ENCODE assay signal across 25 cellular contexts in genomic region chr7:146214842-146215241, GRCh38.
DNase-seq lines count a peak whose midpoint lies in the region; ATAC-seq, FAIRE-seq and TF ChIP-seq lines count a peak whose summit lies in the region.
"Had no signal": no experiment of that assay in that cellular context is flagged by ENCODE, and none has a peak within 500 bp of the region (broad histone marks: within the 10 kb centered on the region; RNA-seq: fewer than 3 reads in every experiment).

No MANE protein-coding gene starts in this region.

- TF ChIP-seq CTCF in A549 (IDR thresholded peaks at IDR 0.05) (no peak), K562 (IDR thresholded peaks at IDR 0.05 in 2 of 3, conservative IDR thresholded peaks at IDR 0.05 in 1 of 3; ENCODE audit: insufficient read depth in 2 of 3, low read depth in 1 of 3, low read length in 3 of 3) (no peak), neural cell (IDR thresholded peaks at IDR 0.05; ENCODE audit: poor library complexity, severe bottlenecking) (no peak)

- no TSS peak for BruUV-seq in K562 (replicated peaks; lab: Mats Ljungman, UMichigan)

- POLR2A ChIA-PET in A549 (lab: Yijun Ruan, JAX) (no interaction called here), K562 (lab: Yijun Ruan, JAX) (no interaction called here)

- ATAC-seq in A549 (no peak), K562 (no peak)
- ATAC-seq: GM12878 had no signal

- no peaks in the 10 kb centered on the region for H3K9me2 ChIP-seq in neural cell (ENCODE audit: insufficient read depth, low read length)

- in situ Hi-C loops in K562 (cut with MboI), result no loop called here

- H3K27me3 ChIP-seq in K562 (ENCODE audit: control insufficient read depth in 2 of 2, insufficient read depth in 2 of 2, low read length in 2 of 2) (no peaks in the 10 kb centered on the region), neural cell (ENCODE audit: insufficient read depth, low read depth, low read length) (no peaks in the 10 kb centered on the region)
- H3K27me3 ChIP-seq: BE2C, BLaER1 had no signal

- no peak overlapping the region for H3K4me2 ChIP-seq in A549
- H3K4me2 ChIP-seq in K562 (ENCODE audit: insufficient read depth, low read length), result no peak overlapping the region
- no peak overlapping the region for H3K4me2 ChIP-seq in neural cell (ENCODE audit: low read length)
- H3K4me2 ChIP-seq: BLaER1 had no signal

- H3K9me1 ChIP-seq in K562 (ENCODE audit: control insufficient read depth, insufficient read depth, low read length), result no peaks in the 10 kb centered on the region

- DNase-seq in NCI-H82 (lab: John Stamatoyannopoulos, UW), result peak; percentile 68
- no peak for DNase-seq in NCI-H82 treated with DMSO at 0.1 percent for 48 hours (lab: John Stamatoyannopoulos, UW; ENCODE audit: unreplicated experiment)
- no peak for DNase-seq in A549 (ENCODE audit: low read depth in 1 of 2, low spot score in 1 of 2)
- DNase-seq in K562 (ENCODE audit: extremely low read depth in 1 of 4, low spot score in 3 of 4), result no peak
- DNase-seq in activated gamma-delta T cell (lab: John Stamatoyannopoulos, UW), result no peak
- DNase-seq in T1000 (lab: John Stamatoyannopoulos, UW), result no peak
- DNase-seq: ACHN; BE2C; C1 segment of cervical spinal cord; CD4-positive, alpha-beta memory T cell; CD4-positive, CD25-positive, alpha-beta regulatory T cell; CD8-positive, alpha-beta memory T cell; COR-L47; DMS 273 treated with DMSO at 0.1 percent for 48 hours; DMS153; DMS79; DND-41; EL; GDM1 had no signal

- H3K9me3 ChIP-seq in A549 (no peaks in the 10 kb centered on the region), K562 (replicated peaks; ENCODE audit: control insufficient read depth, insufficient read depth, low read depth, low read length) (no peaks in the 10 kb centered on the region), neural cell (ENCODE audit: low read length) (no peaks in the 10 kb centered on the region)
- H3K9me3 ChIP-seq: BE2C, BLaER1 had no signal

- H4K20me1 ChIP-seq in K562 (replicated peaks; ENCODE audit: control insufficient read depth, insufficient read depth, low read length) (no peaks in the 10 kb centered on the region), neural cell (ENCODE audit: insufficient read depth) (no peaks in the 10 kb centered on the region)
- H4K20me1 ChIP-seq: BLaER1 had no signal

- CTCF ChIA-PET in A549 (lab: Yijun Ruan, JAX) (no interaction called here), K562 (lab: Yijun Ruan, JAX; ENCODE audit: low intra/inter-chr PET ratio) (no interaction called here)

- FAIRE-seq in A549 (lab: Jason Lieb, UNC) (no peak), K562 (lab: Jason Lieb, UNC) (peak; percentile 59)
- FAIRE-seq: GM12878, GM12892, GM18507 had no signal

- WGBS in A549 (ENCODE audit: missing lambda C conversion rate), result 0% methylated on average over 4 of the region's 4 CpGs
- WGBS in K562 (ENCODE audit: insufficient coverage, low coverage, missing lambda C conversion rate), result 1% methylated on average over 4 of the region's 4 CpGs

- no peaks in the 10 kb centered on the region for H3K36me3 ChIP-seq in K562 (ENCODE audit: control insufficient read depth, insufficient read depth, low read length)
- no peaks in the 10 kb centered on the region for H3K36me3 ChIP-seq in neural cell (ENCODE audit: insufficient read depth, low read length)
- H3K36me3 ChIP-seq: BE2C, BLaER1 had no signal

- H3K4me3 ChIP-seq in A549, result no peak overlapping the region
- H3K4me3 ChIP-seq in K562, result no peak overlapping the region
- H3K4me3 ChIP-seq in neural cell (ENCODE audit: low read length), result no peak overlapping the region
- H3K4me3 ChIP-seq: BLaER1, GM12878 had no signal

- TF ChIP-seq POLR2A in A549 (IDR thresholded peaks at IDR 0.05; ENCODE audit: low read length) (no peak), K562 (conservative IDR thresholded peaks at IDR 0.05) (no peak)

- no peaks in the 10 kb centered on the region for H3K79me2 ChIP-seq in K562 (ENCODE audit: control insufficient read depth, insufficient read depth, low read length)
- no peaks in the 10 kb centered on the region for H3K79me2 ChIP-seq in neural cell (replicated peaks; ENCODE audit: insufficient read depth, low read length)

- TF ChIP-seq RAD21 in A549 (conservative IDR thresholded peaks at IDR 0.05 in 1 of 2, IDR thresholded peaks at IDR 0.05 in 1 of 2), result no peak
- no peak for TF ChIP-seq RAD21 in K562 (CRISPR knock-in tag; conservative IDR thresholded peaks at IDR 0.05 in 1 of 2, IDR thresholded peaks at IDR 0.05 in 1 of 2)
- no peak for TF ChIP-seq RAD21 in neural cell (conservative IDR thresholded peaks at IDR 0.05)

- no peak overlapping the region for H3K9ac ChIP-seq in K562 (ENCODE audit: insufficient read depth in 1 of 2, low read depth in 2 of 2, low read length in 2 of 2)
- H3K9ac ChIP-seq in neural cell (ENCODE audit: low read length), result no peak overlapping the region
- H3K9ac ChIP-seq: BLaER1 had no signal

- no peak overlapping the region for H3K27ac ChIP-seq in A549
- no peak overlapping the region for H3K27ac ChIP-seq in K562 (ENCODE audit: extremely low read depth, low read depth, low read length)
- H3K27ac ChIP-seq in neural cell (ENCODE audit: low read length), result no peak overlapping the region
- H3K27ac ChIP-seq: 22Rv1, BLaER1 had no signal

- intact Hi-C loops in K562 (cut with micrococcal nuclease), result no loop called here

- H3K4me1 ChIP-seq in A549 (no peaks in the 10 kb centered on the region), K562 (replicated peaks in 1 of 2; ENCODE audit: control insufficient read depth in 2 of 2, insufficient read depth in 2 of 2, low read length in 2 of 2) (no peaks in the 10 kb centered on the region)
- H3K4me1 ChIP-seq: BE2C, BLaER1 had no signal

- no peak for TF ChIP-seq EP300 in A549 (IDR thresholded peaks at IDR 0.05)
- TF ChIP-seq EP300 in K562 (IDR thresholded peaks at IDR 0.05; ENCODE audit: low read length), result no peak
- TF ChIP-seq EP300 in neural cell (conservative IDR thresholded peaks at IDR 0.05; ENCODE audit: poor library complexity, severe bottlenecking), result peak; percentile 60

- H2AFZ ChIP-seq in K562 (ENCODE audit: low read depth, low read length) (no peak overlapping the region), neural cell (ENCODE audit: low read depth, low read length) (no peak overlapping the region)

- H3F3A ChIP-seq in neural cell (ENCODE audit: insufficient read depth, low read length, poor library complexity, severe bottlenecking), result no peaks in the 10 kb centered on the region

TF ChIP-seq in A549, 52 proteins besides CTCF, POLR2A, EP300 and RAD21:
- no peak for TF ChIP-seq TFCP2L1 (CRISPR knock-in tag; IDR thresholded peaks at IDR 0.05)
- TF ChIP-seq MAFK (IDR thresholded peaks at IDR 0.05; ENCODE audit: partially characterized antibody), result peak; percentile 77
TF ChIP-seq in A549: peak in this region for 1.

TF ChIP-seq in K562, 482 proteins besides CTCF, POLR2A, EP300 and RAD21:
- TF ChIP-seq PHTF2 (CRISPR knock-in tag; IDR thresholded peaks at IDR 0.05), result no peak
- TF ChIP-seq MAFF (IDR thresholded peaks at IDR 0.05; ENCODE audit: low read length), result peak; percentile 77
- peak; percentile 85 for TF ChIP-seq ZNF316 (IDR thresholded peaks at IDR 0.05)
- TF ChIP-seq C11orf30 (IDR thresholded peaks at IDR 0.05; ENCODE audit: low read depth), result peak; percentile 67; the same call in 1 of the 2 replicates
- TF ChIP-seq MAFG (tag; conservative IDR thresholded peaks at IDR 0.05), result peak; percentile 60
- TF ChIP-seq MAFK (IDR thresholded peaks at IDR 0.05; ENCODE audit: low read length), result peak; percentile 72

TF ChIP-seq in neural cell, 6 proteins besides CTCF, POLR2A, EP300 and RAD21:
- TF ChIP-seq POLR2AphosphoS5 (IDR thresholded peaks at IDR 0.05), result peak; percentile 20
- no peak for TF ChIP-seq EZH2 (IDR thresholded peaks at IDR 0.05; ENCODE audit: borderline replicate concordance, insufficient read depth, low read length, poor library complexity, severe bottlenecking)
- no peak for TF ChIP-seq TAF1 (IDR thresholded peaks at IDR 0.05; ENCODE audit: low read depth)
- TF ChIP-seq REST (IDR thresholded peaks at IDR 0.05; ENCODE audit: borderline replicate concordance), result no peak
